In genomic region chr6:119446623-119447008, GRCh38 we compare ENCODE assay signal across 10 cellular contexts.
DNase-seq lines count a peak whose midpoint lies in the region; ATAC-seq lines count a peak whose summit lies in the region.
"Had no signal": no experiment of that assay in that cellular context is flagged by ENCODE, and none has a peak within 500 bp of the region (broad histone marks: within the 10 kb centered on the region; RNA-seq: fewer than 3 reads in every experiment).

No MANE protein-coding gene starts in this region.

- DNase-seq in AG08396 (ENCODE audit: low spot score) = peak; percentile 17
- DNase-seq in LHCN-M2 (ENCODE audit: low read depth) = peak; percentile 71
- DNase-seq in dermis blood vessel endothelial cell = peak; percentile 10
- no peak for DNase-seq in NCI-H1694 treated with DMSO at 0.1 percent for 48 hours (lab: John Stamatoyannopoulos, UW)
- DNase-seq in NCI-H2171 (lab: John Stamatoyannopoulos, UW) = no peak
- no peak for DNase-seq in A172 (ENCODE audit: low spot score)
- DNase-seq: activated CD4-positive, alpha-beta T cell treated with anti-CD3 and anti-CD28 coated beads, Interleukin-2, amount 50 U/mL, for 1 hour; midbrain had no signal

- H3K4me1 ChIP-seq in mucosa of stomach (ENCODE audit: control insufficient read depth, insufficient read depth, low read length) = peaks cover 39% of the 10 kb centered on the region

- H3K4me3 ChIP-seq in mucosa of stomach (ENCODE audit: low read length) = peak overlapping the region; percentile 14

- ATAC-seq in HG03025 (IDR thresholded peaks at IDR 0.05; ENCODE audit: low FRiP score, unreplicated experiment) = no peak

- no peak overlapping the region for H3K9ac ChIP-seq in mucosa of stomach (ENCODE audit: low read length)

- H3K27me3 ChIP-seq in mucosa of stomach (ENCODE audit: control insufficient read depth, insufficient read depth, low read length) = no peaks in the 10 kb centered on the region

- H3K36me3 ChIP-seq in mucosa of stomach (ENCODE audit: control insufficient read depth, insufficient read depth, low read length) = no peaks in the 10 kb centered on the region

- no peaks in the 10 kb centered on the region for H3K9me3 ChIP-seq in mucosa of stomach (ENCODE audit: control insufficient read depth, low read length)

Comparison
In these comparisons a context has a peak if more than half of its experiments do, and no peak if none do; other contexts are left out.
1. DNase-seq: peak in AG08396 (single experiment), LHCN-M2 (single experiment) and dermis blood vessel endothelial cell (single experiment); none in NCI-H1694 treated with DMSO at 0.1 percent for 48 hours (single experiment), NCI-H2171 (single experiment) and A172 (single experiment).